In genomic region chr3:27185231-27185989, GRCh38 we compare ENCODE assay signal across 20 cellular contexts.
A peak's percentile ranks its signal among the peaks of the same experiment; 100 is the strongest.
DNase-seq lines count a peak whose midpoint lies in the region; FAIRE-seq and TF ChIP-seq lines count a peak whose summit lies in the region.
"Had no signal": no experiment of that assay in that cellular context is flagged by ENCODE, and none has a peak within 500 bp of the region (broad histone marks: within the 10 kb centered on the region; RNA-seq: fewer than 3 reads in every experiment).

No MANE protein-coding gene starts in this region.

- no peaks in the 10 kb centered on the region for H3K36me3 Mint-ChIP-seq in neural progenitor cell

- no peaks in the 10 kb centered on the region for H3F3A ChIP-seq in SK-N-SH (replicated peaks; ENCODE audit: insufficient read depth)
- H3F3A ChIP-seq in neural progenitor cell (ENCODE audit: low read depth) = no peaks in the 10 kb centered on the region
- no peaks in the 10 kb centered on the region for H3F3A ChIP-seq in PC-9 (ENCODE audit: insufficient read depth, low read depth)

- no peaks in the 10 kb centered on the region for H3K27me3 ChIP-seq in SK-N-SH (ENCODE audit: insufficient read depth)
- no peaks in the 10 kb centered on the region for H3K27me3 ChIP-seq in neural progenitor cell
- no peaks in the 10 kb centered on the region for H3K27me3 ChIP-seq in spleen (replicated peaks in 1 of 7)
- H3K27me3 ChIP-seq in PC-9 (ENCODE audit: insufficient read depth, low read depth) = no peaks in the 10 kb centered on the region

- FAIRE-seq in urothelium cell line (lab: Jason Lieb, UNC) = peak; percentile 42
- FAIRE-seq: GM12891, H1, RCC 7860 had no signal

- TF ChIP-seq RAD21 in SK-N-SH (IDR thresholded peaks at IDR 0.05; ENCODE audit: low read length) = no peak

- H3K36me3 ChIP-seq in SK-N-SH (replicated peaks in 1 of 2; ENCODE audit: control insufficient read depth in 1 of 2, insufficient read depth in 2 of 2, low read length in 1 of 2) (no peaks in the 10 kb centered on the region), neural progenitor cell (no peaks in the 10 kb centered on the region), spleen (no peaks in the 10 kb centered on the region), PC-9 (ENCODE audit: low read depth) (no peaks in the 10 kb centered on the region)

- H3K9me3 Mint-ChIP-seq in neural progenitor cell = no peaks in the 10 kb centered on the region

- H3K4me2 ChIP-seq in SK-N-SH = no peak overlapping the region; the same call in 1 of the 2 replicates
- no peak overlapping the region for H3K4me2 ChIP-seq in neural progenitor cell
- H3K4me2 ChIP-seq in PC-9 = no peak overlapping the region

- no peak overlapping the region for H3K27ac Mint-ChIP-seq in neural progenitor cell

- intact Hi-C loops in spleen (cut with DNase I; ENCODE audit: low total_unique reads) (no loop called here), lower leg skin (cut with DNase I; ENCODE audit: low total_unique reads) (no loop called here), PC-9 (cut with micrococcal nuclease; ENCODE audit: unreplicated experiment) (no loop called here)

- TF ChIP-seq POLR2A in spleen (IDR thresholded peaks at IDR 0.05) = no peak
- no peak for TF ChIP-seq POLR2A in lower leg skin (IDR thresholded peaks at IDR 0.05)

- H4K20me1 ChIP-seq in SK-N-SH (ENCODE audit: insufficient read depth) = no peaks in the 10 kb centered on the region
- no peaks in the 10 kb centered on the region for H4K20me1 ChIP-seq in neural progenitor cell (ENCODE audit: low read depth)
- H4K20me1 ChIP-seq in PC-9 (ENCODE audit: insufficient read depth) = no peaks in the 10 kb centered on the region

- H2AFZ ChIP-seq in SK-N-SH (ENCODE audit: low read depth) (no peak overlapping the region), neural progenitor cell (replicated peaks) (no peak overlapping the region), PC-9 (no peak overlapping the region)

- no peak overlapping the region for H3K4me3 ChIP-seq in SK-N-SH (ENCODE audit: low read depth in 2 of 2, low read length in 1 of 2)
- no peak overlapping the region for H3K4me3 ChIP-seq in neural progenitor cell
- H3K4me3 ChIP-seq in spleen = no peak overlapping the region
- no peak overlapping the region for H3K4me3 ChIP-seq in lower leg skin (ENCODE audit: low read depth, poor library complexity, severe bottlenecking)
- no peak overlapping the region for H3K4me3 ChIP-seq in PC-9

- TF ChIP-seq EP300 in SK-N-SH (IDR thresholded peaks at IDR 0.05; ENCODE audit: borderline replicate concordance in 1 of 2, low read depth in 1 of 2, low read length in 1 of 2) = peak in 1 of 2 experiments; percentile 38; a peak in 1 of 4 replicates

- H3K9me3 ChIP-seq in SK-N-SH = no peaks in the 10 kb centered on the region; the same call in 1 of the 2 replicates
- no peaks in the 10 kb centered on the region for H3K9me3 ChIP-seq in neural progenitor cell (ENCODE audit: low read depth)
- H3K9me3 ChIP-seq in spleen = no peaks in the 10 kb centered on the region
- no peaks in the 10 kb centered on the region for H3K9me3 ChIP-seq in PC-9 (ENCODE audit: insufficient read depth, low read depth)

- POLR2A ChIA-PET in SK-N-SH (lab: Yijun Ruan, JAX) = no interaction called here
- POLR2A ChIA-PET in PC-9 (lab: Charles Lee; ENCODE audit: unreplicated experiment) = no interaction called here

- H3K4me1 Mint-ChIP-seq in neural progenitor cell = no peaks in the 10 kb centered on the region

- H3K27ac ChIP-seq in SK-N-SH (ENCODE audit: low read depth in 2 of 2, low read length in 1 of 2) (peak overlapping the region in 1 of 2 experiments; percentile 3; a peak in 1 of 4 replicates), neural progenitor cell (no peak overlapping the region), spleen (no peak overlapping the region), PC-9 (no peak overlapping the region)

- no peaks in the 10 kb centered on the region for H3K79me2 ChIP-seq in SK-N-SH (ENCODE audit: insufficient read depth)
- no peaks in the 10 kb centered on the region for H3K79me2 ChIP-seq in neural progenitor cell (ENCODE audit: low read depth)
- no peaks in the 10 kb centered on the region for H3K79me2 ChIP-seq in PC-9 (ENCODE audit: low read depth)

- H3K9me2 ChIP-seq in SK-N-SH (no peaks in the 10 kb centered on the region), PC-9 (ENCODE audit: insufficient read depth) (no peaks in the 10 kb centered on the region)

- BruUV-seq in PC-9 (replicated peaks; lab: Mats Ljungman, UMichigan) = no TSS peak

- no peak overlapping the region for H3K4me3 Mint-ChIP-seq in neural progenitor cell

- H3K9ac ChIP-seq in SK-N-SH (no peak overlapping the region), neural progenitor cell (no peak overlapping the region)

- no peaks in the 10 kb centered on the region; a peak in 1 of 4 replicates for H3K4me1 ChIP-seq in SK-N-SH (ENCODE audit: control insufficient read depth in 1 of 2, insufficient read depth in 2 of 2, low read depth in 1 of 2, low read length in 1 of 2)
- H3K4me1 ChIP-seq in neural progenitor cell = no peaks in the 10 kb centered on the region
- no peaks in the 10 kb centered on the region for H3K4me1 ChIP-seq in spleen
- no peaks in the 10 kb centered on the region for H3K4me1 ChIP-seq in PC-9 (replicated peaks; ENCODE audit: insufficient read depth)

- WGBS in SK-N-SH (ENCODE audit: low lambda C conversion rate) = 42% methylated on average over 2 of the region's 2 CpGs
- WGBS in spleen, 5 donors = 61 to 86% (median 68%) methylated on average over 2 of the region's 2 CpGs
- WGBS in lower leg skin, 2 donors = 60 to 64% methylated on average over 2 of the region's 2 CpGs

- CTCF ChIA-PET in SK-N-SH (lab: Yijun Ruan, JAX) (interaction anchor here (1.0 kb wide), 1 partner anchor 51 kb away, joined by 4 read pairs; no protein-coding TSS in a partner anchor), PC-9 (lab: Charles Lee) (no interaction called here)

- TF ChIP-seq CTCF in SK-N-SH (IDR thresholded peaks at IDR 0.05) (peak; percentile 30; the same call in 1 of the 2 replicates), neural progenitor cell (IDR thresholded peaks at IDR 0.05) (peak; percentile 9), spleen (IDR thresholded peaks at IDR 0.05 in 8 of 11, conservative IDR thresholded peaks at IDR 0.05 in 3 of 11) (no peak), lower leg skin (IDR thresholded peaks at IDR 0.05) (no peak), PC-9 (conservative IDR thresholded peaks at IDR 0.05) (no peak)

- DNase-seq in GM03348 (ENCODE audit: low spot score) (peak; percentile 12), SK-N-SH (no peak), neural progenitor cell (ENCODE audit: low spot score) (no peak), urothelium cell line (ENCODE audit: low spot score) (no peak), spleen (no peak), NCI-H524 (lab: John Stamatoyannopoulos, UW) (no peak), lower leg skin (ENCODE audit: low spot score in 2 of 2) (no peak), PC-9 (no peak)
- DNase-seq: DMS153, DND-41, NCI-H1048, NCI-H1417, NCI-H1694, NCI-H2029 treated with DMSO at 0.1 percent for 48 hours, NCI-H2227 treated with DMSO at 0.1 percent for 48 hours, NCI-H69, OCI-M1 had no signal

- H3K27me3 Mint-ChIP-seq in neural progenitor cell (ENCODE audit: insufficient read depth, low read depth) = no peaks in the 10 kb centered on the region

TF ChIP-seq in SK-N-SH, 30 proteins besides CTCF, POLR2A, EP300 and RAD21 (continues in another document):
- TF ChIP-seq, protein P1, sequence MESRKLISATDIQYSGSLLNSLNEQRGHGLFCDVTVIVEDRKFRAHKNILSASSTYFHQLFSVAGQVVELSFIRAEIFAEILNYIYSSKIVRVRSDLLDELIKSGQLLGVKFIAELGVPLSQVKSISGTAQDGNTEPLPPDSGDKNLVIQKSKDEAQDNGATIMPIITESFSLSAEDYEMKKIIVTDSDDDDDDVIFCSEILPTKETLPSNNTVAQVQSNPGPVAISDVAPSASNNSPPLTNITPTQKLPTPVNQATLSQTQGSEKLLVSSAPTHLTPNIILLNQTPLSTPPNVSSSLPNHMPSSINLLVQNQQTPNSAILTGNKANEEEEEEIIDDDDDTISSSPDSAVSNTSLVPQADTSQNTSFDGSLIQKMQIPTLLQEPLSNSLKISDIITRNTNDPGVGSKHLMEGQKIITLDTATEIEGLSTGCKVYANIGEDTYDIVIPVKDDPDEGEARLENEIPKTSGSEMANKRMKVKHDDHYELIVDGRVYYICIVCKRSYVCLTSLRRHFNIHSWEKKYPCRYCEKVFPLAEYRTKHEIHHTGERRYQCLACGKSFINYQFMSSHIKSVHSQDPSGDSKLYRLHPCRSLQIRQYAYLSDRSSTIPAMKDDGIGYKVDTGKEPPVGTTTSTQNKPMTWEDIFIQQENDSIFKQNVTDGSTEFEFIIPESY (IDR thresholded peaks at IDR 0.05; ENCODE audit: borderline replicate concordance, low read depth) = no peak
- TF ChIP-seq POLR2AphosphoS5 (IDR thresholded peaks at IDR 0.05; ENCODE audit: low read depth, low read length) (no peak), YY1 (IDR thresholded peaks at IDR 0.05; ENCODE audit: low read depth) (no peak), FOSL2 (IDR thresholded peaks at IDR 0.05; ENCODE audit: borderline replicate concordance, low read depth) (0 out of 2 replicates have a peak, but pooled peaks have one; percentile 10), TEAD4 (IDR thresholded peaks at IDR 0.05; ENCODE audit: borderline replicate concordance, insufficient read depth) (peak; percentile 36; the same call in 1 of the 2 replicates)
- TF ChIP-seq, protein P2, sequence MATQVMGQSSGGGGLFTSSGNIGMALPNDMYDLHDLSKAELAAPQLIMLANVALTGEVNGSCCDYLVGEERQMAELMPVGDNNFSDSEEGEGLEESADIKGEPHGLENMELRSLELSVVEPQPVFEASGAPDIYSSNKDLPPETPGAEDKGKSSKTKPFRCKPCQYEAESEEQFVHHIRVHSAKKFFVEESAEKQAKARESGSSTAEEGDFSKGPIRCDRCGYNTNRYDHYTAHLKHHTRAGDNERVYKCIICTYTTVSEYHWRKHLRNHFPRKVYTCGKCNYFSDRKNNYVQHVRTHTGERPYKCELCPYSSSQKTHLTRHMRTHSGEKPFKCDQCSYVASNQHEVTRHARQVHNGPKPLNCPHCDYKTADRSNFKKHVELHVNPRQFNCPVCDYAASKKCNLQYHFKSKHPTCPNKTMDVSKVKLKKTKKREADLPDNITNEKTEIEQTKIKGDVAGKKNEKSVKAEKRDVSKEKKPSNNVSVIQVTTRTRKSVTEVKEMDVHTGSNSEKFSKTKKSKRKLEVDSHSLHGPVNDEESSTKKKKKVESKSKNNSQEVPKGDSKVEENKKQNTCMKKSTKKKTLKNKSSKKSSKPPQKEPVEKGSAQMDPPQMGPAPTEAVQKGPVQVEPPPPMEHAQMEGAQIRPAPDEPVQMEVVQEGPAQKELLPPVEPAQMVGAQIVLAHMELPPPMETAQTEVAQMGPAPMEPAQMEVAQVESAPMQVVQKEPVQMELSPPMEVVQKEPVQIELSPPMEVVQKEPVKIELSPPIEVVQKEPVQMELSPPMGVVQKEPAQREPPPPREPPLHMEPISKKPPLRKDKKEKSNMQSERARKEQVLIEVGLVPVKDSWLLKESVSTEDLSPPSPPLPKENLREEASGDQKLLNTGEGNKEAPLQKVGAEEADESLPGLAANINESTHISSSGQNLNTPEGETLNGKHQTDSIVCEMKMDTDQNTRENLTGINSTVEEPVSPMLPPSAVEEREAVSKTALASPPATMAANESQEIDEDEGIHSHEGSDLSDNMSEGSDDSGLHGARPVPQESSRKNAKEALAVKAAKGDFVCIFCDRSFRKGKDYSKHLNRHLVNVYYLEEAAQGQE (IDR thresholded peaks at IDR 0.05; ENCODE audit: low read depth, low read length) = no peak

Comparison
In these comparisons a context has a peak if more than half of its experiments do, and no peak if none do; other contexts are left out.
1. CTCF ChIP-seq: peak in SK-N-SH (single experiment) and neural progenitor cell (single experiment); none in spleen (0 of 11), lower leg skin (0 of 3) and PC-9 (single experiment).